ENCODE assay signal across 9 cellular contexts in genomic region chr5:154284433-154284832, GRCh38.
DNase-seq lines count a peak whose midpoint lies in the region; ATAC-seq and TF ChIP-seq lines count a peak whose summit lies in the region.
"Had no signal": no experiment of that assay in that cellular context is flagged by ENCODE, and none has a peak within 500 bp of the region (broad histone marks: within the 10 kb centered on the region; RNA-seq: fewer than 3 reads in every experiment).

No MANE protein-coding gene starts in this region.

- no peak overlapping the region for H3K4me3 Mint-ChIP-seq in nephron progenitor cell
- H3K4me3 Mint-ChIP-seq: neural crest cell had no signal

- in situ Hi-C loops in gastrocnemius medialis (cut with MboI; ENCODE audit: low sequenced_read_pairs in 4 of 4) = no loop called here

- no peak overlapping the region for H3K27ac Mint-ChIP-seq in nephron progenitor cell

- no peak overlapping the region for H3K27ac ChIP-seq in gastrocnemius medialis

- DNase-seq in Kasumi-1 (lab: John Stamatoyannopoulos, UW) = peak; percentile 63 to 67
- DNase-seq in pons (ENCODE audit: low spot score) = peak; percentile 41
- DNase-seq in gastrocnemius medialis = no peak
- DNase-seq in nephron progenitor cell = no peak
- DNase-seq in NCI-H2081 (lab: John Stamatoyannopoulos, UW) = no peak
- DNase-seq in GM19238 (ENCODE audit: insufficient read length, low spot score) = no peak

- H3K4me3 ChIP-seq in gastrocnemius medialis = no peak overlapping the region

- H3K4me1 Mint-ChIP-seq in nephron progenitor cell = peaks cover 28% of the 10 kb centered on the region

- H3K9me3 Mint-ChIP-seq in nephron progenitor cell = no peaks in the 10 kb centered on the region
- H3K9me3 Mint-ChIP-seq: neural crest cell had no signal

- no peaks in the 10 kb centered on the region for H3K36me3 Mint-ChIP-seq in nephron progenitor cell (ENCODE audit: low read depth)

- peak; percentile 87 for ATAC-seq in GM19324 (IDR thresholded peaks at IDR 0.05; ENCODE audit: low FRiP score, unreplicated experiment)
- ATAC-seq in HG02840 (IDR thresholded peaks at IDR 0.05; ENCODE audit: low FRiP score, unreplicated experiment) = peak; percentile 87
- ATAC-seq in gastrocnemius medialis = no peak

- no peak for TF ChIP-seq POLR2A in gastrocnemius medialis (IDR thresholded peaks at IDR 0.05)

- H3K27me3 Mint-ChIP-seq in nephron progenitor cell (ENCODE audit: low read depth, poor library complexity) = peaks cover 12% of the 10 kb centered on the region

- H3K27me3 ChIP-seq in gastrocnemius medialis = no peaks in the 10 kb centered on the region

- TF ChIP-seq CTCF in gastrocnemius medialis (IDR thresholded peaks at IDR 0.05 in 4 of 5, conservative IDR thresholded peaks at IDR 0.05 in 1 of 5) (no peak), nephron progenitor cell (IDR thresholded peaks at IDR 0.05) (no peak)

- no peaks in the 10 kb centered on the region for H3K36me3 ChIP-seq in gastrocnemius medialis

- intact Hi-C loops in gastrocnemius medialis (cut with DNase I; ENCODE audit: low total_unique reads) = no loop called here

- peaks cover 0 to 21% of the 10 kb centered on the region in 2 donors for H3K4me1 ChIP-seq in gastrocnemius medialis

- H3K9me3 ChIP-seq in gastrocnemius medialis = no peaks in the 10 kb centered on the region

Comparison
In these comparisons a context has a peak if more than half of its experiments do, and no peak if none do; other contexts are left out.
1. ATAC-seq: peak in GM19324 (single experiment) and HG02840 (single experiment); none in gastrocnemius medialis (0 of 2).
2. DNase-seq: peak in Kasumi-1 (2 of 2) and pons (single experiment); none in gastrocnemius medialis (0 of 2), nephron progenitor cell (single experiment), NCI-H2081 (0 of 2) and GM19238 (single experiment).